In the genomic region with DNA sequence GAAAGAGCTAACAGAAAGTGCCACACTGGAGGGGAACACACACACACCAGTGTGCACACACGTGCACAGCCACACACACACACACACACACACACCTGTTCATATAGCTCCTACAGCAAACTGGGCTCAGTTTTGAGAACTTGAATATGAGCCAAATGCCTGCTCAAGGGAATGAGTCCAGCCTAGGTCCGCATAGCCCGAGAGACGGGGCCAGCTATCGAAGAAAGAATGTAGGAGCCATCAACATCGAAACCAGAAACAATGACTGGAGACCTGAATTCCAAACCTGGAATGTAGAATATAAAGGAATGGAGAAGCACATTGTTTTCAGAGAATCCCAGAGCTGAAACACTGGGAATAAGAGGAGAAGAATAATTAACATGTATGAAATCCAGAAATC, we compare ENCODE assay signal across 26 cellular contexts. TPM values are rescaled to one million over a fixed set of nuclear protein-coding genes. Genes with fewer than 3 reads are reported as not detected.
"Had no signal": no experiment of that assay in that cellular context is flagged by ENCODE, and none has a peak within 500 bp of the region (broad histone marks: within the 10 kb centered on the region; RNA-seq: fewer than 3 reads in every experiment).

No MANE protein-coding gene starts in this region.

- FAIRE-seq: TTC549 had no signal

- H3K4me1 ChIP-seq: colonic mucosa, lower lobe of right lung, right atrium auricular region, upper lobe of left lung had no signal

- ATAC-seq: activated CD8-positive, alpha-beta memory T cell treated with anti-CD3 and anti-CD28 coated beads, Interleukin-2, amount 10 ng/mL, durations not matched to agents 7 days and 5 days; activated T-helper 17 cell treated with anti-CD3 and anti-CD28 coated beads, Interleukin-2, amount 50 U/mL, for 72 hours; lower lobe of right lung; stimulated activated naive CD8-positive, alpha-beta T cell treated with anti-CD3 and anti-CD28 coated beads, Interleukin-15, amount 100 ng/mL, for 72 hours had no signal

- H3K36me3 Mint-ChIP-seq: activated CD8-positive, alpha-beta memory T cell treated with anti-CD3 and anti-CD28 coated beads, Interleukin-2, amount 10 ng/mL, durations not matched to agents 7 days and 5 days; activated naive CD8-positive, alpha-beta T cell treated with anti-CD3 and anti-CD28 coated beads, Interleukin-2, amount 10 ng/mL, durations not matched to agents 7 days and 5 days; brain had no signal

- H3K27me3 Mint-ChIP-seq: activated CD4-positive, alpha-beta memory T cell treated with anti-CD3 and anti-CD28 coated beads, Interleukin-2, amount 10 ng/mL, durations not matched to agents 7 days and 5 days; activated CD8-positive, alpha-beta memory T cell treated with anti-CD3 and anti-CD28 coated beads, Interleukin-2, amount 10 ng/mL, durations not matched to agents 7 days and 5 days; activated T-helper 17 cell treated with anti-CD3 and anti-CD28 coated beads, Interleukin-2, amount 50 U/mL, for 72 hours; progenitor cell of endocrine pancreas; stimulated activated naive CD8-positive, alpha-beta T cell treated with anti-CD3 and anti-CD28 coated beads, Interleukin-15, amount 100 ng/mL, for 72 hours had no signal

- H3K27ac Mint-ChIP-seq: activated B cell treated with CpG ODN at 0.5 μM for 24 hours; activated CD4-positive, alpha-beta memory T cell treated with anti-CD3 and anti-CD28 coated beads, Interleukin-2, amount 10 ng/mL, durations not matched to agents 7 days and 5 days; activated CD8-positive, alpha-beta memory T cell treated with anti-CD3 and anti-CD28 coated beads, Interleukin-2, amount 10 ng/mL, durations not matched to agents 7 days and 5 days; activated naive CD8-positive, alpha-beta T cell treated with anti-CD3 and anti-CD28 coated beads, Interleukin-2, amount 10 ng/mL, durations not matched to agents 7 days and 5 days; activated T-helper 17 cell treated with anti-CD3 and anti-CD28 coated beads, Interleukin-2, amount 50 U/mL, for 72 hours; brain; progenitor cell of endocrine pancreas had no signal

- H3K4me1 Mint-ChIP-seq: activated B cell treated with CpG ODN at 0.5 μM for 24 hours; activated CD4-positive, alpha-beta memory T cell treated with anti-CD3 and anti-CD28 coated beads, Interleukin-2, amount 10 ng/mL, durations not matched to agents 7 days and 5 days; activated CD8-positive, alpha-beta memory T cell treated with anti-CD3 and anti-CD28 coated beads, Interleukin-2, amount 10 ng/mL, durations not matched to agents 7 days and 5 days; activated naive CD8-positive, alpha-beta T cell treated with anti-CD3 and anti-CD28 coated beads, Interleukin-2, amount 10 ng/mL, durations not matched to agents 7 days and 5 days; activated T-helper 17 cell treated with anti-CD3 and anti-CD28 coated beads, Interleukin-2, amount 50 U/mL, for 72 hours; brain; neural crest cell; stimulated activated naive CD8-positive, alpha-beta T cell treated with anti-CD3 and anti-CD28 coated beads, Interleukin-15, amount 100 ng/mL, for 72 hours had no signal

- H3K36me3 ChIP-seq: colonic mucosa, lower lobe of right lung, right atrium auricular region, upper lobe of left lung had no signal

- H3K4me3 ChIP-seq: colonic mucosa, lower lobe of right lung, right atrium auricular region, upper lobe of left lung had no signal

- DNase-seq: activated B cell treated with CpG ODN at 0.5 μM for 24 hours; activated CD4-positive, alpha-beta memory T cell treated with anti-CD3 and anti-CD28 coated beads, Interleukin-2, amount 10 ng/mL, durations not matched to agents 7 days and 5 days; activated CD4-positive, alpha-beta T cell treated with anti-CD3 and anti-CD28 coated beads for 4 hours; activated CD8-positive, alpha-beta memory T cell treated with anti-CD3 and anti-CD28 coated beads, Interleukin-2, amount 10 ng/mL, durations not matched to agents 7 days and 5 days; activated naive CD4-positive, alpha-beta T cell treated with Interleukin-2 at 50 U/mL for 16 hours; activated naive CD8-positive, alpha-beta T cell treated with anti-CD3 and anti-CD28 coated beads, Interleukin-2, amount 10 ng/mL, durations not matched to agents 7 days and 5 days; amygdala; central memory CD4-positive, alpha-beta T cell; colonic mucosa; erythroblast; foreskin melanocyte; glutamatergic neuron; hippocampal formation; islet precursor cell; lower lobe of right lung; midbrain; stimulated activated naive CD8-positive, alpha-beta T cell treated with anti-CD3 and anti-CD28 coated beads, Interleukin-15, amount 100 ng/mL, for 72 hours; upper lobe of left lung had no signal

- H3K9me3 Mint-ChIP-seq: activated B cell treated with CpG ODN at 0.5 μM for 24 hours; activated CD4-positive, alpha-beta memory T cell treated with anti-CD3 and anti-CD28 coated beads, Interleukin-2, amount 10 ng/mL, durations not matched to agents 7 days and 5 days; activated T-helper 17 cell treated with anti-CD3 and anti-CD28 coated beads, Interleukin-2, amount 50 U/mL, for 72 hours; stimulated activated naive CD8-positive, alpha-beta T cell treated with anti-CD3 and anti-CD28 coated beads, Interleukin-15, amount 100 ng/mL, for 72 hours had no signal

- H3K4me3 Mint-ChIP-seq: activated B cell treated with CpG ODN at 0.5 μM for 24 hours; activated CD4-positive, alpha-beta memory T cell treated with anti-CD3 and anti-CD28 coated beads, Interleukin-2, amount 10 ng/mL, durations not matched to agents 7 days and 5 days; activated CD8-positive, alpha-beta memory T cell treated with anti-CD3 and anti-CD28 coated beads, Interleukin-2, amount 10 ng/mL, durations not matched to agents 7 days and 5 days; activated naive CD8-positive, alpha-beta T cell treated with anti-CD3 and anti-CD28 coated beads, Interleukin-2, amount 10 ng/mL, durations not matched to agents 7 days and 5 days; activated T-helper 17 cell treated with anti-CD3 and anti-CD28 coated beads, Interleukin-2, amount 50 U/mL, for 72 hours; brain; neural crest cell; stimulated activated naive CD8-positive, alpha-beta T cell treated with anti-CD3 and anti-CD28 coated beads, Interleukin-15, amount 100 ng/mL, for 72 hours had no signal

- H3K27me3 ChIP-seq: colonic mucosa, right atrium auricular region, upper lobe of left lung had no signal

- H3K27ac ChIP-seq: colonic mucosa, lower lobe of right lung, right atrium auricular region, upper lobe of left lung had no signal

- H3K9me3 ChIP-seq: colonic mucosa, lower lobe of right lung, right atrium auricular region, upper lobe of left lung had no signal

RNA-seq across cellular contexts. Expression of gene ERVMER34-1, which starts 37.6 kb away (rescaled TPM):
- total RNA-seq: activated B cell treated with CpG ODN at 0.5 μM for 24 hours; activated CD4-positive, alpha-beta memory T cell treated with anti-CD3 and anti-CD28 coated beads, Interleukin-2, amount 10 ng/mL, durations not matched to agents 7 days and 5 days; activated CD8-positive, alpha-beta memory T cell treated with anti-CD3 and anti-CD28 coated beads, Interleukin-2, amount 10 ng/mL, durations not matched to agents 7 days and 5 days; activated naive CD8-positive, alpha-beta T cell treated with anti-CD3 and anti-CD28 coated beads, Interleukin-2, amount 10 ng/mL, durations not matched to agents 7 days and 5 days; osteoblast; T-helper 2 cell treated with Interferon-gamma antibody and Interleukin-4, amounts not matched to agents 100 ng/mL and 5 ng/mL, for 36 hours had no signal
